In the genomic region with DNA sequence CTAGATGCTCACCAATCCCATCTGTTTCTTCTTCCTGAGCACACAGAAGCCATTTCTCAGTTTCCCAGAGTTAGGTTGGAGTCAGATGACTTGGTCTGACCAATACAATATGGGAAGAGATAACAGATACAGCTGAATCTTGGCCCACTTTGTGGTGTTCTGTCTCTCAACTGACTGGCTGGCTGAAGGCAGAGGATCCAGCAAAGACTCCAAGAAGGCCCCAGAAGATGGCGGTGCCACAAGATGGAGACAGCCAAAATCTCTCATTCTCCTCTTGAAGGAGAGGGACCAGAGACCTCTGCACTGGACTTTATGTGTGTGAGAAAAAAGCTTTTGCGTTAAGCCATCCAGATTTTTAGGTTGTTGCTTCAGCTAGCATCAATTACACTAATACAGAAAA, we compare ENCODE assay signal across 14 cellular contexts. TPM values are rescaled to one million over a fixed set of nuclear protein-coding genes. Genes with fewer than 3 reads are reported as not detected.
A peak's percentile ranks its signal among the peaks of the same experiment; 100 is the strongest.
DNase-seq lines count a peak whose midpoint lies in the region; ATAC-seq and TF ChIP-seq lines count a peak whose summit lies in the region.
"Had no signal": no experiment of that assay in that cellular context is flagged by ENCODE, and none has a peak within 500 bp of the region (broad histone marks: within the 10 kb centered on the region; RNA-seq: fewer than 3 reads in every experiment).

No MANE protein-coding gene starts in this region.

- H3K27ac ChIP-seq in PC-9 (peak overlapping the region; percentile 32; the same call in 1 of the 2 replicates), epithelial cell of prostate (peak overlapping the region; percentile 100), body of pancreas (no peak overlapping the region)
- H3K27ac ChIP-seq: HL-60 had no signal

- intact Hi-C loops in PC-9 (cut with micrococcal nuclease; ENCODE audit: unreplicated experiment), result no loop called here
- intact Hi-C loops in body of pancreas (cut with DNase I), result no loop called here

- CTCF ChIA-PET in PC-9 (lab: Charles Lee), result no interaction called here

- H3F3A ChIP-seq in PC-9 (ENCODE audit: insufficient read depth, low read depth), result peaks cover 37% of the 10 kb centered on the region

- no peak for TF ChIP-seq CTCF in PC-9 (conservative IDR thresholded peaks at IDR 0.05)
- TF ChIP-seq CTCF in body of pancreas (IDR thresholded peaks at IDR 0.05), result no peak

- POLR2A ChIA-PET in PC-9 (lab: Charles Lee; ENCODE audit: unreplicated experiment), result interaction anchor here (0.5 to 0.7 kb wide), 3 partner anchors 20 to 212 kb away, joined by 4 to 9 read pairs (median 4); partner anchors contain the start of gene ACAA1

- H3K27me3 ChIP-seq in PC-9 (ENCODE audit: insufficient read depth, low read depth) (no peaks in the 10 kb centered on the region), body of pancreas (no peaks in the 10 kb centered on the region)

- no peak for TF ChIP-seq POLR2A in body of pancreas (IDR thresholded peaks at IDR 0.05)

- H3K79me2 ChIP-seq in PC-9 (ENCODE audit: low read depth), result no peaks in the 10 kb centered on the region

- no peak overlapping the region for H2AFZ ChIP-seq in PC-9
- H2AFZ ChIP-seq: GM23338 had no signal

- H3K4me2 ChIP-seq in PC-9, result peak overlapping the region; percentile 19
- H3K4me2 ChIP-seq: GM23338 had no signal

- ATAC-seq in body of pancreas (no peak), GM18511 (IDR thresholded peaks at IDR 0.05; ENCODE audit: unreplicated experiment) (no peak), HG03280 (IDR thresholded peaks at IDR 0.05; ENCODE audit: unreplicated experiment) (no peak)
- ATAC-seq: GM23338 had no signal

- H3K4me1 ChIP-seq in PC-9 (replicated peaks; ENCODE audit: insufficient read depth), result peaks cover 58% of the 10 kb centered on the region
- no peaks in the 10 kb centered on the region for H3K4me1 ChIP-seq in body of pancreas

- no peak overlapping the region for H3K4me3 ChIP-seq in PC-9
- no peak overlapping the region for H3K4me3 ChIP-seq in body of pancreas
- H3K4me3 ChIP-seq: GM23338 had no signal

- no peaks in the 10 kb centered on the region for H3K36me3 ChIP-seq in PC-9 (ENCODE audit: low read depth)
- no peaks in the 10 kb centered on the region for H3K36me3 ChIP-seq in body of pancreas (replicated peaks in 1 of 2; ENCODE audit: insufficient read depth in 1 of 2, low read depth in 2 of 2)

- H3K9me2 ChIP-seq in PC-9 (ENCODE audit: insufficient read depth), result no peaks in the 10 kb centered on the region

- DNase-seq in OCI-M1 (lab: John Stamatoyannopoulos, UW), result peak; percentile 11
- no peak for DNase-seq in PC-9
- DNase-seq in epithelial cell of prostate (ENCODE audit: low read depth, low spot score), result no peak
- peak; percentile 18 for DNase-seq in stimulated activated CD8-positive, alpha-beta memory T cell treated with anti-CD3 and anti-CD28 coated beads, Interleukin-4, amount 100 ng/mL, for 48 hours
- DNase-seq in body of pancreas, result no peak
- DNase-seq: CD4-positive, CD25-positive, alpha-beta regulatory T cell; CD8-positive, alpha-beta memory T cell; DMS 273 treated with DMSO at 0.1 percent for 48 hours; HCEC 1CT had no signal

- no peaks in the 10 kb centered on the region for H4K20me1 ChIP-seq in PC-9 (ENCODE audit: insufficient read depth)

- 95 to 100% methylated on average over 2 of the region's 2 CpGs for WGBS in body of pancreas, 2 donors

- no peaks in the 10 kb centered on the region for H3K9me3 ChIP-seq in PC-9 (ENCODE audit: insufficient read depth, low read depth)
- no peaks in the 10 kb centered on the region for H3K9me3 ChIP-seq in body of pancreas

- BruUV-seq in PC-9 (replicated peaks; lab: Mats Ljungman, UMichigan), result no TSS peak

RNA-seq across cellular contexts. Expression of gene OXSR1, which starts 8.2 kb away (rescaled TPM):
- total RNA-seq in PC-9 (2021) (50.2 and 54.3 TPM in 2 replicates), body of pancreas (10 to 100 TPM; 16.1 to 23.7 TPM)

RNA-seq across cellular contexts. Expression of gene MYD88, which starts 18.7 kb away (rescaled TPM):
- total RNA-seq in PC-9 (2021), result 25.0 and 27.4 TPM in 2 replicates
- total RNA-seq in body of pancreas, result 10 to 100 TPM; 11.9 to 33.3 TPM
- total RNA-seq: HT1080 had no signal

RNA-seq across cellular contexts. Expression of gene ACAA1, which starts 20.2 kb away (rescaled TPM):
- 58.9 and 65.8 TPM in 2 replicates for total RNA-seq in PC-9 (2021)
- total RNA-seq in body of pancreas, result 10 to 100 TPM; 91.8 to 92.6 TPM

Comparison
In these comparisons a context has a peak if more than half of its experiments do, and no peak if none do; other contexts are left out.
1. DNase-seq: peak in OCI-M1 (single experiment) and stimulated activated CD8-positive, alpha-beta memory T cell treated with anti-CD3 and anti-CD28 coated beads, Interleukin-4, amount 100 ng/mL, for 48 hours (single experiment); none in PC-9 (0 of 2), epithelial cell of prostate (single experiment) and body of pancreas (0 of 4).
2. H3K27ac ChIP-seq: peak in PC-9 (single experiment) and epithelial cell of prostate (single experiment); none in body of pancreas (0 of 4).